Comparison of ENCODE assay signal across 12 cellular contexts in the genomic region with DNA sequence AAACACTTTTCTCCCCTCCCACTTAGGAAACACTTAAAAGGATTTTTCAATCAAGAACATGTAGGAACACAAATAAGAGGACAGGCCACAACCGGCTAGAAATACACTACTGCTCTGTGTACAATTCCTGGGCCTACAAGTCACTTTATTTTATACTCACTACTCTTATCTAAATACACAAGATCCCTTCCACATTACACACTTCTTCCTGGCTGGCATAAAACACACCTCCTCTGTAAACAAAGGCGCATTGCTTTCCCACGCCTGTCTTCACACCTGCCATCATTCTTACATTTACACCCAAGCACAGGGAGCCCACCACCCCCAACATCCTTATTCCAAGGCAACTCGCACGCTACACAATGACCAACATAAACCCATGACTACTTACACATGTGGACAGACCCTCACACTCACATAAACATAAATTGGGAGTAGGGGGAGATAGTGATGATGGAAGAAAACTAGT. TPM values are rescaled to one million over a fixed set of nuclear protein-coding genes. Genes with fewer than 3 reads are reported as not detected.
A peak's percentile ranks its signal among the peaks of the same experiment; 100 is the strongest.
DNase-seq lines count a peak whose midpoint lies in the region; ATAC-seq and TF ChIP-seq lines count a peak whose summit lies in the region.
"Had no signal": no experiment of that assay in that cellular context is flagged by ENCODE, and none has a peak within 500 bp of the region (broad histone marks: within the 10 kb centered on the region; RNA-seq: fewer than 3 reads in every experiment).

No MANE protein-coding gene starts in this region.

- peaks cover 7% of the 10 kb centered on the region for H3K36me3 Mint-ChIP-seq in activated T-helper 1 cell treated with anti-CD3 and anti-CD28 coated beads, Interleukin-12 subunit alpha, Interleukin-12 subunit beta, Interleukin-2, Interleukin-4 antibody, amounts not matched to agents 30 ng/mL and 10 ng/mL and 1 ng/mL, durations not matched to agents 14 hours and 24 hours and 36 hours (ENCODE audit: low read depth)
- peaks cover 20% of the 10 kb centered on the region for H3K36me3 Mint-ChIP-seq in stimulated activated effector memory CD8-positive, alpha-beta T cell treated with anti-CD3 and anti-CD28 coated beads, Interleukin-12 subunit alpha, Interleukin-12 subunit beta, amount 100 ng/mL, for 72 hours
- peaks cover 5 to 8% of the 10 kb centered on the region in 2 donors for H3K36me3 Mint-ChIP-seq in activated T-cell treated with anti-CD3 and anti-CD28 coated beads, Interleukin-2, amount 50 U/mL, for 72 hours (ENCODE audit: insufficient read depth in 2 of 2)

- H3K9me3 Mint-ChIP-seq in activated T-helper 1 cell treated with anti-CD3 and anti-CD28 coated beads, Interleukin-12 subunit alpha, Interleukin-12 subunit beta, Interleukin-2, Interleukin-4 antibody, amounts not matched to agents 30 ng/mL and 10 ng/mL and 1 ng/mL, durations not matched to agents 14 hours and 24 hours and 36 hours: no peaks in the 10 kb centered on the region
- no peaks in the 10 kb centered on the region for H3K9me3 Mint-ChIP-seq in stimulated activated effector memory CD8-positive, alpha-beta T cell treated with anti-CD3 and anti-CD28 coated beads, Interleukin-12 subunit alpha, Interleukin-12 subunit beta, amount 100 ng/mL, for 72 hours
- H3K9me3 Mint-ChIP-seq in activated T-cell treated with anti-CD3 and anti-CD28 coated beads, Interleukin-2, amount 50 U/mL, for 72 hours: no peaks in the 10 kb centered on the region

- no peak for TF ChIP-seq CTCF in SK-N-SH (IDR thresholded peaks at IDR 0.05)
- TF ChIP-seq CTCF in MM.1S (IDR thresholded peaks at IDR 0.05; ENCODE audit: low read length): no peak

- no peak for DNase-seq in SK-N-SH
- DNase-seq in activated T-helper 1 cell treated with anti-CD3 and anti-CD28 coated beads, Interleukin-12 subunit alpha, Interleukin-12 subunit beta, Interleukin-2, Interleukin-4 antibody, amounts not matched to agents 30 ng/mL and 10 ng/mL and 1 ng/mL, durations not matched to agents 14 hours and 24 hours and 36 hours (ENCODE audit: low spot score): no peak
- DNase-seq in left colon: peak; percentile 50 to 64
- no peak for DNase-seq in stimulated activated effector memory CD8-positive, alpha-beta T cell treated with anti-CD3 and anti-CD28 coated beads, Interleukin-12 subunit alpha, Interleukin-12 subunit beta, amount 100 ng/mL, for 72 hours (ENCODE audit: low spot score in 2 of 2)
- no peak for DNase-seq in MM.1S
- no peak for DNase-seq in activated T-cell treated with anti-CD3 and anti-CD28 coated beads, Interleukin-2, amount 50 U/mL, for 72 hours
- DNase-seq: 8988T; activated CD8-positive, alpha-beta memory T cell treated with anti-CD3 and anti-CD28 coated beads, Interleukin-2, amount 50 U/mL, for 4 hours; NCI-H1417 treated with DMSO at 0.1 percent for 48 hours; T-helper 9 cell had no signal

- H4K20me1 ChIP-seq in SK-N-SH (ENCODE audit: insufficient read depth): no peaks in the 10 kb centered on the region
- no peaks in the 10 kb centered on the region for H4K20me1 ChIP-seq in MM.1S (ENCODE audit: insufficient read depth, low read length)

- intact Hi-C loops in activated T-helper 1 cell treated with anti-CD3 and anti-CD28 coated beads, Interleukin-12 subunit alpha, Interleukin-12 subunit beta, Interleukin-2, Interleukin-4 antibody, amounts not matched to agents 30 ng/mL and 10 ng/mL and 1 ng/mL, durations not matched to agents 14 hours and 24 hours and 36 hours (cut with micrococcal nuclease): loop anchor here (1.0 kb wide), 1 partner anchor 19 kb away; no protein-coding TSS in a partner anchor
- intact Hi-C loops in left colon (cut with DNase I, micrococcal nuclease): loop anchor here in 1 of 2 donors (5.0 kb wide), 1 partner anchor 74 kb away; no protein-coding TSS in a partner anchor

- peaks cover 5% of the 10 kb centered on the region for H3K79me2 ChIP-seq in SK-N-SH (ENCODE audit: insufficient read depth)
- H3K79me2 ChIP-seq in MM.1S (ENCODE audit: low read length): no peaks in the 10 kb centered on the region

- peak overlapping the region; percentile 30 for H3K27ac Mint-ChIP-seq in activated T-helper 1 cell treated with anti-CD3 and anti-CD28 coated beads, Interleukin-12 subunit alpha, Interleukin-12 subunit beta, Interleukin-2, Interleukin-4 antibody, amounts not matched to agents 30 ng/mL and 10 ng/mL and 1 ng/mL, durations not matched to agents 14 hours and 24 hours and 36 hours
- peak overlapping the region; percentile 0 for H3K27ac Mint-ChIP-seq in stimulated activated effector memory CD8-positive, alpha-beta T cell treated with anti-CD3 and anti-CD28 coated beads, Interleukin-12 subunit alpha, Interleukin-12 subunit beta, amount 100 ng/mL, for 72 hours
- no peak overlapping the region for H3K27ac Mint-ChIP-seq in activated T-cell treated with anti-CD3 and anti-CD28 coated beads, Interleukin-2, amount 50 U/mL, for 72 hours

- H3K4me2 ChIP-seq in SK-N-SH (0 out of 2 replicates have a peak overlapping the region, but pooled peaks have one; percentile 29), MM.1S (ENCODE audit: low read depth, low read length) (no peak overlapping the region)

- H3K9ac ChIP-seq in SK-N-SH: 0 out of 2 replicates have a peak overlapping the region, but pooled peaks have one; percentile 2
- H3K9ac ChIP-seq in MM.1S (ENCODE audit: low read length): no peak overlapping the region

- H3K4me1 Mint-ChIP-seq in activated T-helper 1 cell treated with anti-CD3 and anti-CD28 coated beads, Interleukin-12 subunit alpha, Interleukin-12 subunit beta, Interleukin-2, Interleukin-4 antibody, amounts not matched to agents 30 ng/mL and 10 ng/mL and 1 ng/mL, durations not matched to agents 14 hours and 24 hours and 36 hours (ENCODE audit: low read depth): peaks cover 42% of the 10 kb centered on the region
- peaks cover 58% of the 10 kb centered on the region for H3K4me1 Mint-ChIP-seq in stimulated activated effector memory CD8-positive, alpha-beta T cell treated with anti-CD3 and anti-CD28 coated beads, Interleukin-12 subunit alpha, Interleukin-12 subunit beta, amount 100 ng/mL, for 72 hours
- peaks cover 67% of the 10 kb centered on the region for H3K4me1 Mint-ChIP-seq in activated T-cell treated with anti-CD3 and anti-CD28 coated beads, Interleukin-2, amount 50 U/mL, for 72 hours (ENCODE audit: low read depth)

- CTCF ChIA-PET in SK-N-SH (lab: Yijun Ruan, JAX): no interaction called here

- no peak overlapping the region for H3K4me3 ChIP-seq in SK-N-SH (ENCODE audit: low read depth in 2 of 2, low read length in 1 of 2)
- H3K4me3 ChIP-seq in MM.1S (ENCODE audit: low read length): no peak overlapping the region

- ATAC-seq in SK-N-SH treated with all-trans-retinoic acid at 6 μM for 48 hours (no peak), left colon (peak; percentile 63), HG03469 (IDR thresholded peaks at IDR 0.05; ENCODE audit: unreplicated experiment) (no peak)
- ATAC-seq in stimulated activated effector memory CD8-positive, alpha-beta T cell treated with anti-CD3 and anti-CD28 coated beads, Interleukin-12 subunit alpha, Interleukin-12 subunit beta, amount 100 ng/mL, for 72 hours: no peak
- no peak for ATAC-seq in activated T-cell treated with anti-CD3 and anti-CD28 coated beads, Interleukin-2, amount 50 U/mL, for 72 hours (replicated peaks in 1 of 2)

- no peak for TF ChIP-seq EP300 in SK-N-SH (IDR thresholded peaks at IDR 0.05; ENCODE audit: borderline replicate concordance in 1 of 2, low read depth in 1 of 2, low read length in 1 of 2)

- TF ChIP-seq RAD21 in SK-N-SH (IDR thresholded peaks at IDR 0.05; ENCODE audit: low read length): no peak

- no peaks in the 10 kb centered on the region for H3K9me3 ChIP-seq in SK-N-SH
- H3K9me3 ChIP-seq in MM.1S (replicated peaks; ENCODE audit: insufficient read depth, low read length): no peaks in the 10 kb centered on the region

- POLR2A ChIA-PET in SK-N-SH (lab: Yijun Ruan, JAX): no interaction called here

- H3K27me3 ChIP-seq in SK-N-SH (ENCODE audit: insufficient read depth) (no peaks in the 10 kb centered on the region), MM.1S (replicated peaks; ENCODE audit: insufficient read depth, low read length) (no peaks in the 10 kb centered on the region)

- H3K27me3 Mint-ChIP-seq in activated T-helper 1 cell treated with anti-CD3 and anti-CD28 coated beads, Interleukin-12 subunit alpha, Interleukin-12 subunit beta, Interleukin-2, Interleukin-4 antibody, amounts not matched to agents 30 ng/mL and 10 ng/mL and 1 ng/mL, durations not matched to agents 14 hours and 24 hours and 36 hours (ENCODE audit: insufficient read depth): peaks cover 5% of the 10 kb centered on the region
- H3K27me3 Mint-ChIP-seq in activated T-cell treated with anti-CD3 and anti-CD28 coated beads, Interleukin-2, amount 50 U/mL, for 72 hours (ENCODE audit: low read depth): no peaks in the 10 kb centered on the region

- H3K4me3 Mint-ChIP-seq in activated T-helper 1 cell treated with anti-CD3 and anti-CD28 coated beads, Interleukin-12 subunit alpha, Interleukin-12 subunit beta, Interleukin-2, Interleukin-4 antibody, amounts not matched to agents 30 ng/mL and 10 ng/mL and 1 ng/mL, durations not matched to agents 14 hours and 24 hours and 36 hours: no peak overlapping the region
- H3K4me3 Mint-ChIP-seq in stimulated activated effector memory CD8-positive, alpha-beta T cell treated with anti-CD3 and anti-CD28 coated beads, Interleukin-12 subunit alpha, Interleukin-12 subunit beta, amount 100 ng/mL, for 72 hours: no peak overlapping the region
- no peak overlapping the region for H3K4me3 Mint-ChIP-seq in activated T-cell treated with anti-CD3 and anti-CD28 coated beads, Interleukin-2, amount 50 U/mL, for 72 hours

- H3K9me2 ChIP-seq in SK-N-SH: no peaks in the 10 kb centered on the region
- no peaks in the 10 kb centered on the region for H3K9me2 ChIP-seq in MM.1S (replicated peaks; ENCODE audit: insufficient read depth, low read length)

- peak overlapping the region in 1 of 2 experiments; percentile 65; a peak in 2 of 4 replicates for H3K27ac ChIP-seq in SK-N-SH (ENCODE audit: low read depth in 2 of 2, low read length in 1 of 2)
- no peak overlapping the region for H3K27ac ChIP-seq in MM.1S (ENCODE audit: low read length)

- H3K36me3 ChIP-seq in SK-N-SH (replicated peaks in 1 of 2; ENCODE audit: control insufficient read depth in 1 of 2, insufficient read depth in 2 of 2, low read length in 1 of 2) (no peaks in the 10 kb centered on the region), MM.1S (replicated peaks; ENCODE audit: insufficient read depth, low read length) (no peaks in the 10 kb centered on the region)

- H3F3A ChIP-seq in SK-N-SH (replicated peaks; ENCODE audit: insufficient read depth) (peaks cover 36% of the 10 kb centered on the region), MM.1S (ENCODE audit: insufficient read depth, low read length) (peaks cover 10% of the 10 kb centered on the region)

- H2AFZ ChIP-seq in SK-N-SH (ENCODE audit: low read depth) (no peak overlapping the region), MM.1S (ENCODE audit: low read length) (no peak overlapping the region)

- WGBS in SK-N-SH (ENCODE audit: low lambda C conversion rate): 89% methylated on average over 5 of the region's 5 CpGs

- H3K4me1 ChIP-seq in SK-N-SH (ENCODE audit: control insufficient read depth in 1 of 2, insufficient read depth in 2 of 2, low read depth in 1 of 2, low read length in 1 of 2) (peaks cover 16 to 36% of the 10 kb centered on the region in 2 experiments; a peak in 3 of 4 replicates), MM.1S (ENCODE audit: low read length) (no peaks in the 10 kb centered on the region)

RNA-seq across cellular contexts. Expression of gene IER3, which starts 4.0 kb away (rescaled TPM):
- 12.9 and 14.0 TPM in 2 replicates for polyA plus RNA-seq in SK-N-SH (2012; rRNA removed)
- polyA plus RNA-seq in SK-N-SH (2012; cell fraction: cytosol; rRNA removed): 12.4 and 16.7 TPM in 2 replicates
- polyA plus RNA-seq in SK-N-SH (2012; cell fraction: nucleus; rRNA removed): 27.7 and 30.1 TPM in 2 replicates
- 578 and 603 TPM in 2 replicates for total RNA-seq in activated T-helper 1 cell treated with anti-CD3 and anti-CD28 coated beads, Interleukin-12 subunit alpha, Interleukin-12 subunit beta, Interleukin-2, Interleukin-4 antibody, amounts not matched to agents 30 ng/mL and 10 ng/mL and 1 ng/mL, durations not matched to agents 14 hours and 24 hours and 36 hours
- total RNA-seq in left colon: 100 to 1,000 TPM in 1 of 2 donors, 10 to 100 TPM in 1; 70.9 to 169 TPM
- total RNA-seq in activated T-cell treated with anti-CD3 and anti-CD28 coated beads, Interleukin-2, amount 50 U/mL, for 72 hours: 100 to 1,000 TPM; 174 to 197 TPM

RNA-seq across cellular contexts. Expression of gene FLOT1, which starts 5.8 kb away (rescaled TPM):
- 457 and 462 TPM in 2 replicates for polyA plus RNA-seq in SK-N-SH (2012; rRNA removed)
- 377 and 388 TPM in 2 replicates for polyA plus RNA-seq in SK-N-SH (2012; cell fraction: cytosol; rRNA removed)
- polyA plus RNA-seq in SK-N-SH (2012; cell fraction: nucleus; rRNA removed): 492 and 506 TPM in 2 replicates
- total RNA-seq in activated T-helper 1 cell treated with anti-CD3 and anti-CD28 coated beads, Interleukin-12 subunit alpha, Interleukin-12 subunit beta, Interleukin-2, Interleukin-4 antibody, amounts not matched to agents 30 ng/mL and 10 ng/mL and 1 ng/mL, durations not matched to agents 14 hours and 24 hours and 36 hours: 252 and 262 TPM in 2 replicates
- 100 to 1,000 TPM; 130 to 137 TPM for total RNA-seq in left colon
- total RNA-seq in activated T-cell treated with anti-CD3 and anti-CD28 coated beads, Interleukin-2, amount 50 U/mL, for 72 hours: 100 to 1,000 TPM; 293 to 319 TPM

RNA-seq across cellular contexts. Expression of gene TUBB, which starts 28.2 kb away (rescaled TPM):
- 1,037 and 1,093 TPM in 2 replicates for polyA plus RNA-seq in SK-N-SH (2012; rRNA removed)
- polyA plus RNA-seq in SK-N-SH (2012; cell fraction: cytosol; rRNA removed): 629 and 839 TPM in 2 replicates
- 576 and 657 TPM in 2 replicates for polyA plus RNA-seq in SK-N-SH (2012; cell fraction: nucleus; rRNA removed)
- 1,001 and 1,002 TPM in 2 replicates for total RNA-seq in activated T-helper 1 cell treated with anti-CD3 and anti-CD28 coated beads, Interleukin-12 subunit alpha, Interleukin-12 subunit beta, Interleukin-2, Interleukin-4 antibody, amounts not matched to agents 30 ng/mL and 10 ng/mL and 1 ng/mL, durations not matched to agents 14 hours and 24 hours and 36 hours
- total RNA-seq in left colon: 100 to 1,000 TPM; 149 to 195 TPM
- total RNA-seq in activated T-cell treated with anti-CD3 and anti-CD28 coated beads, Interleukin-2, amount 50 U/mL, for 72 hours: 100 to 1,000 TPM; 668 to 724 TPM

RNA-seq across cellular contexts. Expression of gene MDC1, which starts 31.3 kb away (rescaled TPM):
- 5.9 and 10.4 TPM in 2 replicates for polyA plus RNA-seq in SK-N-SH (2012; rRNA removed)
- 4.0 and 5.9 TPM in 2 replicates for polyA plus RNA-seq in SK-N-SH (2012; cell fraction: cytosol; rRNA removed)
- 31.1 and 38.0 TPM in 2 replicates for polyA plus RNA-seq in SK-N-SH (2012; cell fraction: nucleus; rRNA removed)
- 93.7 and 95.7 TPM in 2 replicates for total RNA-seq in activated T-helper 1 cell treated with anti-CD3 and anti-CD28 coated beads, Interleukin-12 subunit alpha, Interleukin-12 subunit beta, Interleukin-2, Interleukin-4 antibody, amounts not matched to agents 30 ng/mL and 10 ng/mL and 1 ng/mL, durations not matched to agents 14 hours and 24 hours and 36 hours
- 10 to 100 TPM; 11.1 to 16.3 TPM for total RNA-seq in left colon
- 100 to 1,000 TPM; 102 to 127 TPM for total RNA-seq in activated T-cell treated with anti-CD3 and anti-CD28 coated beads, Interleukin-2, amount 50 U/mL, for 72 hours

RNA-seq across cellular contexts. Expression of gene NRM, which starts 57.6 kb away (rescaled TPM):
- polyA plus RNA-seq in SK-N-SH (2012; rRNA removed): 19.7 and 26.8 TPM in 2 replicates
- 11.9 and 19.3 TPM in 2 replicates for polyA plus RNA-seq in SK-N-SH (2012; cell fraction: cytosol; rRNA removed)
- polyA plus RNA-seq in SK-N-SH (2012; cell fraction: nucleus; rRNA removed): 15.7 and 18.5 TPM in 2 replicates
- 15.5 and 15.9 TPM in 2 replicates for total RNA-seq in activated T-helper 1 cell treated with anti-CD3 and anti-CD28 coated beads, Interleukin-12 subunit alpha, Interleukin-12 subunit beta, Interleukin-2, Interleukin-4 antibody, amounts not matched to agents 30 ng/mL and 10 ng/mL and 1 ng/mL, durations not matched to agents 14 hours and 24 hours and 36 hours
- total RNA-seq in left colon: 1 to 10 TPM; 4.6 to 5.4 TPM
- total RNA-seq in activated T-cell treated with anti-CD3 and anti-CD28 coated beads, Interleukin-2, amount 50 U/mL, for 72 hours: 10 to 100 TPM; 26.9 to 29.6 TPM

Comparison
In these comparisons a context has a peak if more than half of its experiments do, and no peak if none do; other contexts are left out.
1. DNase-seq: peak in left colon (2 of 2); none in SK-N-SH (single experiment), activated T-helper 1 cell treated with anti-CD3 and anti-CD28 coated beads, Interleukin-12 subunit alpha, Interleukin-12 subunit beta, Interleukin-2, Interleukin-4 antibody, amounts not matched to agents 30 ng/mL and 10 ng/mL and 1 ng/mL, durations not matched to agents 14 hours and 24 hours and 36 hours (single experiment), stimulated activated effector memory CD8-positive, alpha-beta T cell treated with anti-CD3 and anti-CD28 coated beads, Interleukin-12 subunit alpha, Interleukin-12 subunit beta, amount 100 ng/mL, for 72 hours (0 of 2), MM.1S (single experiment) and activated T-cell treated with anti-CD3 and anti-CD28 coated beads, Interleukin-2, amount 50 U/mL, for 72 hours (0 of 2).